Comparison of ENCODE assay signal across 14 cellular contexts in the genomic region with DNA sequence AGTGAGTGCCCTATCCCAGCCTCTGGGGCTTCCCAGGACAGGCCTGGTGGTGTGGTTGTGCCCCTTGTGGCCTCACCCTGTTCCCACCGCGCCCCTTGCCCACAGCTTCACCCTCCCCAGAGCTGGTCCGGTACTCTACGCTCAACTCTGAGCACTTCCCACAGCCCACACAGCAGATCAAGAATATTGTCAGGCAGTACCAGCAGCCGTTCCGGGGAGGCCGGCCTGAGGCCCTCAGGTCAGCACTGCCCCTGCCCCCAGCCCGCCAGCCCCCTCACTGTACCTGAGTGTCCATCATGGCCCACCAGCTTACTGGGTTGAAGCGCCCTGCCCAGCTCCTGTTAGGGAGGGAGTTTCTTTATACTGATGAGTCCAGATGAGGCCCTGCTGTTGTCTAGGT. TPM values are rescaled to one million over a fixed set of nuclear protein-coding genes. Genes with fewer than 3 reads are reported as not detected.
DNase-seq lines count a peak whose midpoint lies in the region; ATAC-seq lines count a peak whose summit lies in the region.
"Had no signal": no experiment of that assay in that cellular context is flagged by ENCODE, and none has a peak within 500 bp of the region (broad histone marks: within the 10 kb centered on the region; RNA-seq: fewer than 3 reads in every experiment).

No MANE protein-coding gene starts in this region.

- H2BK5ac ChIP-seq in mesenchymal stem cell (ENCODE audit: low read depth, low read length, poor library complexity, severe bottlenecking) (no peak overlapping the region), neuronal stem cell (ENCODE audit: low read length) (peak overlapping the region; percentile 15)

- no peak for ATAC-seq in GM18498 (IDR thresholded peaks at IDR 0.05; ENCODE audit: unreplicated experiment)

- no peaks in the 10 kb centered on the region for H3K27me3 Mint-ChIP-seq in activated naive CD4-positive, alpha-beta T cell treated with anti-CD3 and anti-CD28 coated beads, Interleukin-2, amount 50 U/mL, for 24 hours
- H3K27me3 Mint-ChIP-seq: CD4-positive, alpha-beta T cell had no signal

- H3K4me3 Mint-ChIP-seq in activated naive CD4-positive, alpha-beta T cell treated with anti-CD3 and anti-CD28 coated beads, Interleukin-2, amount 50 U/mL, for 24 hours: peak overlapping the region; percentile 42
- H3K4me3 Mint-ChIP-seq: CD4-positive, alpha-beta T cell had no signal

- no peak overlapping the region for H3K27ac Mint-ChIP-seq in activated naive CD4-positive, alpha-beta T cell treated with anti-CD3 and anti-CD28 coated beads, Interleukin-2, amount 50 U/mL, for 24 hours
- H3K27ac Mint-ChIP-seq: CD4-positive, alpha-beta T cell had no signal

- H3K36me3 ChIP-seq in mesenchymal stem cell (ENCODE audit: control insufficient read depth in 1 of 2, insufficient read depth in 2 of 2, low read depth in 1 of 2, low read length in 2 of 2) (peaks cover 0 to 4% of the 10 kb centered on the region in 2 experiments), neuronal stem cell (replicated peaks in 1 of 2; ENCODE audit: control insufficient read depth in 2 of 2, insufficient read depth in 2 of 2, low read length in 2 of 2) (no peaks in the 10 kb centered on the region)
- H3K36me3 ChIP-seq: HAP-1 had no signal

- no peak overlapping the region for H3K4me3 ChIP-seq in mesenchymal stem cell (ENCODE audit: insufficient read depth in 1 of 2, low read depth in 1 of 2, low read length in 2 of 2)
- no peak overlapping the region for H3K4me3 ChIP-seq in neuronal stem cell (ENCODE audit: low read length in 2 of 2)
- H3K4me3 ChIP-seq: A549, HAP-1 had no signal

- H4K91ac ChIP-seq in mesenchymal stem cell (ENCODE audit: low read length) (peak overlapping the region; percentile 21), neuronal stem cell (ENCODE audit: low read depth, low read length, poor library complexity) (no peak overlapping the region)

- peaks cover 17% of the 10 kb centered on the region for H3K4me1 Mint-ChIP-seq in activated naive CD4-positive, alpha-beta T cell treated with anti-CD3 and anti-CD28 coated beads, Interleukin-2, amount 50 U/mL, for 24 hours

- DNase-seq in activated naive CD4-positive, alpha-beta T cell (lab: John Stamatoyannopoulos, UW): no peak
- DNase-seq in mesenchymal stem cell (no peak), neuronal stem cell (ENCODE audit: low spot score) (no peak), GOT3 (lab: John Stamatoyannopoulos, UW) (no peak), inferior parietal cortex (ENCODE audit: extremely low spot score) (no peak)
- DNase-seq: AML-193; Caco-2; CD4-positive, alpha-beta T cell had no signal

- H3K9ac ChIP-seq in mesenchymal stem cell (ENCODE audit: low read length) (no peak overlapping the region), neuronal stem cell (ENCODE audit: low read depth, low read length, poor library complexity) (no peak overlapping the region)

- no peaks in the 10 kb centered on the region for H3K27me3 ChIP-seq in mesenchymal stem cell (ENCODE audit: control insufficient read depth in 1 of 2, insufficient read depth in 1 of 2, low read length in 2 of 2)
- peaks cover 0 to 9% (median 0%) of the 10 kb centered on the region in 3 experiments for H3K27me3 ChIP-seq in neuronal stem cell (ENCODE audit: control insufficient read depth in 3 of 3, insufficient read depth in 3 of 3, low read depth in 1 of 3, low read length in 3 of 3)

- no peak overlapping the region for H3K4me2 ChIP-seq in mesenchymal stem cell (ENCODE audit: low read length, poor library complexity, severe bottlenecking)
- H3K4me2 ChIP-seq in neuronal stem cell (ENCODE audit: insufficient read depth, low read length, poor library complexity, severe bottlenecking): no peak overlapping the region
- H3K4me2 ChIP-seq: A549 had no signal

- no peak overlapping the region for H3K4ac ChIP-seq in mesenchymal stem cell (ENCODE audit: low read depth in 1 of 2, low read length in 2 of 2)
- H3K4ac ChIP-seq in neuronal stem cell (ENCODE audit: low read length): no peak overlapping the region

- no peak overlapping the region for H2AK5ac ChIP-seq in mesenchymal stem cell (ENCODE audit: low read length, severe bottlenecking)
- H2AK5ac ChIP-seq in neuronal stem cell (ENCODE audit: low read depth, low read length): peak overlapping the region; percentile 96

- no peak overlapping the region for H3K18ac ChIP-seq in mesenchymal stem cell (ENCODE audit: low read depth in 1 of 2, low read length in 2 of 2)
- H3K18ac ChIP-seq in neuronal stem cell (ENCODE audit: low read length): peak overlapping the region; percentile 78

- no peaks in the 10 kb centered on the region for H3K9me3 Mint-ChIP-seq in activated naive CD4-positive, alpha-beta T cell treated with anti-CD3 and anti-CD28 coated beads, Interleukin-2, amount 50 U/mL, for 24 hours
- H3K9me3 Mint-ChIP-seq: CD4-positive, alpha-beta T cell had no signal

- H3K79me1 ChIP-seq in mesenchymal stem cell (replicated peaks; ENCODE audit: low read length, poor library complexity, severe bottlenecking): peaks cover 3% of the 10 kb centered on the region
- peaks cover 2% of the 10 kb centered on the region for H3K79me1 ChIP-seq in neuronal stem cell (ENCODE audit: low read depth, low read length)

- H2AFZ ChIP-seq in mesenchymal stem cell (ENCODE audit: low read depth, low read length): no peak overlapping the region
- H2AFZ ChIP-seq in neuronal stem cell (ENCODE audit: low read length): no peak overlapping the region

- H2BK12ac ChIP-seq in mesenchymal stem cell (ENCODE audit: low read length in 2 of 2) (no peak overlapping the region), neuronal stem cell (ENCODE audit: low read length) (peak overlapping the region; percentile 75)

- H2BK15ac ChIP-seq in mesenchymal stem cell (ENCODE audit: low read depth, poor library complexity, severe bottlenecking) (no peak overlapping the region), neuronal stem cell (ENCODE audit: low read length) (no peak overlapping the region)

- WGBS in mesenchymal stem cell: 98% methylated on average over 4 of the region's 9 CpGs
- WGBS in neuronal stem cell (ENCODE audit: extremely low coverage in 2 of 2, insufficient read length in 2 of 2, insufficient replicate concordance in 1 of 2), 2 donors: no CpG with 5 or more reads among the region's 9 CpGs

- no peak overlapping the region for H3K23ac ChIP-seq in mesenchymal stem cell (ENCODE audit: low read length in 2 of 2)
- H3K23ac ChIP-seq in neuronal stem cell (ENCODE audit: low read depth, low read length, poor library complexity): no peak overlapping the region

- H4K8ac ChIP-seq in mesenchymal stem cell (ENCODE audit: low read length): no peak overlapping the region
- no peak overlapping the region for H4K8ac ChIP-seq in neuronal stem cell (ENCODE audit: low read depth, low read length)

- no peaks in the 10 kb centered on the region for H3K36me3 Mint-ChIP-seq in activated naive CD4-positive, alpha-beta T cell treated with anti-CD3 and anti-CD28 coated beads, Interleukin-2, amount 50 U/mL, for 24 hours

- H3K27ac ChIP-seq in mesenchymal stem cell (ENCODE audit: low read length, poor library complexity, severe bottlenecking) (no peak overlapping the region), neuronal stem cell (replicated peaks; ENCODE audit: low read length) (no peak overlapping the region)
- H3K27ac ChIP-seq: 22Rv1, A549, C4-2B had no signal

- H3K14ac ChIP-seq in mesenchymal stem cell (ENCODE audit: low read length in 2 of 2) (no peak overlapping the region), neuronal stem cell (ENCODE audit: low read length) (no peak overlapping the region)

- no peak overlapping the region for H2BK120ac ChIP-seq in mesenchymal stem cell (ENCODE audit: low read depth, low read length)
- no peak overlapping the region for H2BK120ac ChIP-seq in neuronal stem cell (ENCODE audit: low read depth, low read length)

- H3K4me1 ChIP-seq in mesenchymal stem cell (ENCODE audit: control insufficient read depth, insufficient read depth, low read depth, low read length) (peaks cover 11% of the 10 kb centered on the region), neuronal stem cell (ENCODE audit: control insufficient read depth in 2 of 2, insufficient read depth in 1 of 2, low read depth in 1 of 2, low read length in 2 of 2) (peaks cover 14 to 17% of the 10 kb centered on the region in 2 donors)
- H3K4me1 ChIP-seq: HAP-1 had no signal

- no peaks in the 10 kb centered on the region for H3K9me3 ChIP-seq in mesenchymal stem cell (ENCODE audit: control insufficient read depth, low read length)
- H3K9me3 ChIP-seq in neuronal stem cell (replicated peaks in 1 of 2; ENCODE audit: control insufficient read depth in 2 of 2, insufficient read depth in 1 of 2, low read depth in 1 of 2, low read length in 2 of 2): no peaks in the 10 kb centered on the region
- H3K9me3 ChIP-seq: A549, Caco-2, HAP-1 had no signal

RNA-seq across cellular contexts. Expression of gene ALKBH5, which starts 32.3 kb away (rescaled TPM):
- polyA plus RNA-seq in mesenchymal stem cell (2013, experiment 1 of 2): 51.3 TPM
- polyA plus RNA-seq in mesenchymal stem cell (2013, experiment 2 of 2): 51.2 TPM
- 74.3 TPM for polyA plus RNA-seq in neuronal stem cell (2013, experiment 1 of 2)
- polyA plus RNA-seq in neuronal stem cell (2013, experiment 2 of 2): 79.4 TPM

RNA-seq across cellular contexts. Expression of gene MYO15A, which starts 42.7 kb away (rescaled TPM):
- 0.29 TPM for polyA plus RNA-seq in mesenchymal stem cell (2013, experiment 1 of 2)
- polyA plus RNA-seq in mesenchymal stem cell (2013, experiment 2 of 2): 0.22 TPM
- 1.3 TPM for polyA plus RNA-seq in neuronal stem cell (2013, experiment 1 of 2)
- polyA plus RNA-seq in neuronal stem cell (2013, experiment 2 of 2): 1.4 TPM
